8 cellular contexts compared by ENCODE assay signal in the genomic region with DNA sequence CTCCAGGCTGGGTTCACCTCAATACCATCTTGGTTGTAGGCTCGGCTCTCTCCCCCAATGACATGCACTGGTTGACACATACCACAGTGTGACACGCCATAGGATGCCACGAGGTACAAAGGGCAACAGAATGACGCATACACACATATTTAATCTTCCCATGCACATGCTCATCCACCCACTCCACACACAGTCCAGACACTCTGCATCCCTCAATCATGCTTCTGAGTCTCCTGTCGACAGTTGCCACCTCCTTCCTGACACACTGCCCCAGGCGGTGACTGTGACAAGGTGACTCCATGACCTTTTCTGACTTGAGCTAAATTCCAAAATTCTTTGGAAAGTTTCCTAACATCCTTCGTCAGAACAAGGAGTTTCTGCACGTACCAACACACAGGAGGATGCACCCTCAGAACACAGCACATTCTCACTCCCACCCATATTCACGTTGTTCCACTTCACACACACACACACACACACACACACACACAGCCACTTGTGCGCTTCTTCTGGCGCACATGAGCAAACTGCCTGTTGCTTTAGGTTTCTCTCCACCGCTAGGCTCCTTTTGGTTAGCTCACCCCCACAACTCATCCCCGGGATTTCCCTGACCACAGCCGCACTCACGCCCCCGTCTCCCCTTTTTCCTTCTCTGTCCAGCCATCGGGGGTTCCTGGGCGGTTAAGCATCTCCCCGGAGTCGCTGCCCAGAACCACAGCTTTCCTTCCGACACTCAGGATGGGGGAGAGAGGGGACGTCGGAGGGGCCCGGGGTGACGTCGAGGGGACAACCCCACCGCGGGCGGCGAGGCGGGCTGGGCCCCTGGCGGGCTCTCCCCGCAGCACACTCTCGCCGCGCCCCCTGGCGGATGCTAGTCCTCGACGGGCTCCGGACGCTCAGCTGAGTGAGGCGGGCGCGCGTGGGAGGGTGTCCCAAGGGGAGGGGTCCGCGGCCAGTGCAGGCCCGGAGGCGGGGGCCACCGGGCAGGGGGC. TPM values are rescaled to one million over a fixed set of nuclear protein-coding genes. Genes with fewer than 3 reads are reported as not detected.
DNase-seq lines count a peak whose midpoint lies in the region; ATAC-seq and TF ChIP-seq lines count a peak whose summit lies in the region.

No MANE protein-coding gene starts in this region.

- intact Hi-C loops in Panc1 (cut with micrococcal nuclease; ENCODE audit: unreplicated experiment) (no loop called here), Right ventricle myocardium superior (cut with DNase I) (no loop called here)

- CTCF ChIA-PET in HEK293T (lab: Yijun Ruan, JAX) (interaction anchor here (0.6 to 5.0 kb wide), 6 partner anchors 9 to 394 kb away, joined by 3 to 49 read pairs (median 4); partner anchors contain the start of gene FKBP11), Panc1 (lab: Charles Lee) (interaction anchor here (0.6 to 2.6 kb wide), 6 partner anchors 11 to 258 kb away, joined by 3 to 10 read pairs (median 6); partner anchors contain the start of gene ARF3)

- no peaks in the 10 kb centered on the region for H3K36me3 ChIP-seq in Panc1 (ENCODE audit: control insufficient read depth, insufficient read depth, low read length)

- H3K4me1 ChIP-seq in Panc1 (ENCODE audit: control insufficient read depth, insufficient read depth, low read length), result peaks cover 9% of the 10 kb centered on the region

- ATAC-seq in Panc1 (peak; percentile 77), Right ventricle myocardium superior (ENCODE audit: poor library complexity) (peak; percentile 38), HG02884 (IDR thresholded peaks at IDR 0.05; ENCODE audit: unreplicated experiment) (no peak), HG02610 (IDR thresholded peaks at IDR 0.05; ENCODE audit: unreplicated experiment) (no peak)

- H3K27ac ChIP-seq in Panc1 (ENCODE audit: low read length), result no peak overlapping the region

- peak; percentile 69 for DNase-seq in EH (ENCODE audit: low read depth)
- DNase-seq in HEK293T (ENCODE audit: extremely low spot score), result peak; percentile 57
- DNase-seq in Panc1 (ENCODE audit: low read depth, low spot score), result no peak
- peak; percentile 81 for DNase-seq in activated T-helper 9 cell treated with anti-CD3 and anti-CD28 coated beads, Interleukin-2, amount 50 U/mL, for 16 hours (ENCODE audit: low read depth)
- DNase-seq in Right ventricle myocardium superior, result peak; percentile 83
- peak; percentile 69 to 84 (median 76) for DNase-seq in stimulated activated CD4-positive, alpha-beta T cell treated with anti-CD3 and anti-CD28 coated beads, Interleukin-12 subunit alpha, Interleukin-12 subunit beta, amount 100 ng/mL, for 48 hours (ENCODE audit: low read depth in 2 of 3, low spot score in 1 of 3)

- TF ChIP-seq CTCF in Panc1 (IDR thresholded peaks at IDR 0.05), result peak; percentile 96

- in situ Hi-C loops in Panc1 (cut with HindIII; ENCODE audit: low pct_unique_long_range_greater_than_20kb, low sequenced_read_pairs), result no loop called here

- no peaks in the 10 kb centered on the region for H3K9me3 ChIP-seq in Panc1 (ENCODE audit: control insufficient read depth, insufficient read depth, low read depth, low read length)

- POLR2A ChIA-PET in HEK293T (lab: Yijun Ruan, JAX), result interaction anchor here (0.6 kb wide), 1 partner anchor 20 kb away, joined by 3 read pairs; the partner anchor contains the start of gene ARF3
- POLR2A ChIA-PET in Panc1 (lab: Charles Lee), result no interaction called here

- peak overlapping the region; percentile 25 to 39; a peak in 2 of 4 replicates for H3K4me3 ChIP-seq in Panc1 (ENCODE audit: low read depth in 2 of 2, low read length in 2 of 2)

- BruUV-seq in Panc1 (replicated peaks; lab: Mats Ljungman, UMichigan), result no TSS peak

- H3K27me3 ChIP-seq in Panc1 (ENCODE audit: control insufficient read depth, insufficient read depth, low read length), result peaks cover 12% of the 10 kb centered on the region

TF ChIP-seq in HEK293T, 16 proteins besides CTCF, POLR2A, EP300 and RAD21:
- TF ChIP-seq BHLHE40 (IDR thresholded peaks at IDR 0.05; ENCODE audit: borderline replicate concordance) (no peak), FOXM1 (IDR thresholded peaks at IDR 0.05; ENCODE audit: borderline replicate concordance) (no peak), HDGF (IDR thresholded peaks at IDR 0.05; ENCODE audit: borderline replicate concordance) (no peak), ELF4 (IDR thresholded peaks at IDR 0.05) (no peak), SP1 (IDR thresholded peaks at IDR 0.05) (no peak), ZNF384 (IDR thresholded peaks at IDR 0.05) (no peak), CTBP1 (IDR thresholded peaks at IDR 0.05; ENCODE audit: borderline replicate concordance) (no peak), TARDBP (IDR thresholded peaks at IDR 0.05) (no peak), LEF1 (IDR thresholded peaks at IDR 0.05; ENCODE audit: borderline replicate concordance) (no peak), PKNOX1 (IDR thresholded peaks at IDR 0.05) (no peak), FOXK2 (IDR thresholded peaks at IDR 0.05) (no peak), NFRKB (IDR thresholded peaks at IDR 0.05) (no peak), ARNT (IDR thresholded peaks at IDR 0.05) (no peak), SUZ12 (IDR thresholded peaks at IDR 0.05) (no peak), FOXA1 (IDR thresholded peaks at IDR 0.05) (no peak), L3MBTL2 (conservative IDR thresholded peaks at IDR 0.05) (no peak)

RNA-seq across cellular contexts. Expression of gene WNT1, which starts 0.5 kb away (rescaled TPM):
- total RNA-seq in Panc1 (2021; ENCODE audit: unreplicated experiment) (not detected), Right ventricle myocardium superior (not detected)
- polyA plus RNA-seq in Panc1 (2012; ENCODE audit: insufficient read length), result not detected

RNA-seq across cellular contexts. Expression of gene WNT10B, which starts 6.1 kb away (rescaled TPM):
- total RNA-seq in Panc1 (2021; ENCODE audit: unreplicated experiment), result 2.3 TPM
- polyA plus RNA-seq in Panc1 (2012; ENCODE audit: insufficient read length), result 3.1 TPM
- total RNA-seq in Right ventricle myocardium superior, result 0.40 TPM

RNA-seq across cellular contexts. Expression of gene ARF3, which starts 20.3 kb away (rescaled TPM):
- total RNA-seq in Panc1 (2021; ENCODE audit: unreplicated experiment) (224 TPM), Right ventricle myocardium superior (43.7 TPM)
- polyA plus RNA-seq in Panc1 (2012; ENCODE audit: insufficient read length), result 210 TPM

RNA-seq across cellular contexts. Expression of gene DDN, which starts 21.6 kb away (rescaled TPM):
- total RNA-seq in Panc1 (2021; ENCODE audit: unreplicated experiment) (0.51 TPM), Right ventricle myocardium superior (0.78 TPM)
- polyA plus RNA-seq in Panc1 (2012; ENCODE audit: insufficient read length), result 0.30 TPM

RNA-seq across cellular contexts. Expression of gene PRKAG1, which starts 41.0 kb away (rescaled TPM):
- 57.3 TPM for total RNA-seq in Panc1 (2021; ENCODE audit: unreplicated experiment)
- 55.5 TPM for polyA plus RNA-seq in Panc1 (2012; ENCODE audit: insufficient read length)
- total RNA-seq in Right ventricle myocardium superior, result 92.8 TPM

Comparison
In these comparisons a context has a peak if more than half of its experiments do, and no peak if none do; other contexts are left out.
1. ATAC-seq: peak in Panc1 (single experiment) and Right ventricle myocardium superior (single experiment); none in HG02884 (single experiment) and HG02610 (single experiment).